8 cellular contexts compared by ENCODE assay signal in genomic region chr19:17754634-17755532, GRCh38. TPM values are rescaled to one million over a fixed set of nuclear protein-coding genes. Genes with fewer than 3 reads are reported as not detected.
A peak's percentile ranks its signal among the peaks of the same experiment; 100 is the strongest.
DNase-seq lines count a peak whose midpoint lies in the region; ATAC-seq lines count a peak whose summit lies in the region.
"Had no signal": no experiment of that assay in that cellular context is flagged by ENCODE, and none has a peak within 500 bp of the region (broad histone marks: within the 10 kb centered on the region; RNA-seq: fewer than 3 reads in every experiment).

No MANE protein-coding gene starts in this region.

- peak overlapping the region; percentile 38 to 86 for H3K27ac Mint-ChIP-seq in natural killer cell treated with Interleukin-12 subunit alpha and Interleukin-12 subunit beta and Interleukin-15 and Interleukin-18, amount 100 ng/mL, for 72 hours

- no peaks in the 10 kb centered on the region for H3K9me3 Mint-ChIP-seq in natural killer cell treated with Interleukin-12 subunit alpha and Interleukin-12 subunit beta and Interleukin-15 and Interleukin-18, amount 100 ng/mL, for 72 hours

- DNase-seq in RPMI8226 (peak; percentile 66), HUDEP-2 (lab: John Stamatoyannopoulos, UW; ENCODE audit: unreplicated experiment in 76 of 76) (no peak), globus pallidus (ENCODE audit: low spot score) (no peak)
- no peak for DNase-seq in natural killer cell treated with Interleukin-12 subunit alpha and Interleukin-12 subunit beta and Interleukin-15 and Interleukin-18, amount 100 ng/mL, for 72 hours (ENCODE audit: low spot score)
- DNase-seq: stimulated activated CD4-positive, alpha-beta T cell treated with anti-CD3 and anti-CD28 coated beads, Interleukin-15, amount 100 ng/mL, for 24 hours had no signal

- peaks cover 22 to 26% of the 10 kb centered on the region in 2 donors for H3K4me1 Mint-ChIP-seq in natural killer cell treated with Interleukin-12 subunit alpha and Interleukin-12 subunit beta and Interleukin-15 and Interleukin-18, amount 100 ng/mL, for 72 hours (ENCODE audit: low read depth in 2 of 2)

- H3K36me3 Mint-ChIP-seq in natural killer cell treated with Interleukin-12 subunit alpha and Interleukin-12 subunit beta and Interleukin-15 and Interleukin-18, amount 100 ng/mL, for 72 hours, result peaks cover 5% of the 10 kb centered on the region

- H3K4me3 Mint-ChIP-seq in natural killer cell treated with Interleukin-12 subunit alpha and Interleukin-12 subunit beta and Interleukin-15 and Interleukin-18, amount 100 ng/mL, for 72 hours, result no peak overlapping the region

- ATAC-seq in GM18511 (IDR thresholded peaks at IDR 0.05; ENCODE audit: unreplicated experiment), result peak; percentile 55
- ATAC-seq in HG02759 (IDR thresholded peaks at IDR 0.05; ENCODE audit: unreplicated experiment), result peak; percentile 52
- no peak for ATAC-seq in natural killer cell treated with Interleukin-12 subunit alpha and Interleukin-12 subunit beta and Interleukin-15 and Interleukin-18, amount 100 ng/mL, for 72 hours
- no peak for ATAC-seq in HG03457 (IDR thresholded peaks at IDR 0.05; ENCODE audit: unreplicated experiment)

- H3K27me3 Mint-ChIP-seq in natural killer cell treated with Interleukin-12 subunit alpha and Interleukin-12 subunit beta and Interleukin-15 and Interleukin-18, amount 100 ng/mL, for 72 hours, result no peaks in the 10 kb centered on the region

RNA-seq across cellular contexts. Expression of gene FCHO1, which starts 3.6 kb away (rescaled TPM):
- total RNA-seq in natural killer cell treated with Interleukin-12 subunit alpha and Interleukin-12 subunit beta and Interleukin-15 and Interleukin-18, amount 100 ng/mL, for 72 hours, result 10 to 100 TPM; 28.6 to 71.0 TPM

RNA-seq across cellular contexts. Expression of gene MAP1S, which starts 35.6 kb away (rescaled TPM):
- total RNA-seq in natural killer cell treated with Interleukin-12 subunit alpha and Interleukin-12 subunit beta and Interleukin-15 and Interleukin-18, amount 100 ng/mL, for 72 hours, result 10 to 100 TPM; 71.0 to 75.6 TPM

RNA-seq across cellular contexts. Expression of gene B3GNT3, which starts 40.1 kb away (rescaled TPM):
- total RNA-seq in natural killer cell treated with Interleukin-12 subunit alpha and Interleukin-12 subunit beta and Interleukin-15 and Interleukin-18, amount 100 ng/mL, for 72 hours, result not detected

Comparison
In these comparisons a context has a peak if more than half of its experiments do, and no peak if none do; other contexts are left out.
1. ATAC-seq: peak in GM18511 (single experiment) and HG02759 (single experiment); none in natural killer cell treated with Interleukin-12 subunit alpha and Interleukin-12 subunit beta and Interleukin-15 and Interleukin-18, amount 100 ng/mL, for 72 hours (0 of 2) and HG03457 (single experiment).